Comparison of ENCODE assay signal across 9 cellular contexts in genomic region chr19:15280915-15281683, GRCh38. TPM values are rescaled to one million over a fixed set of nuclear protein-coding genes. Genes with fewer than 3 reads are reported as not detected.
DNase-seq lines count a peak whose midpoint lies in the region; ATAC-seq and TF ChIP-seq lines count a peak whose summit lies in the region.
"Had no signal": no experiment of that assay in that cellular context is flagged by ENCODE, and none has a peak within 500 bp of the region (broad histone marks: within the 10 kb centered on the region; RNA-seq: fewer than 3 reads in every experiment).

No MANE protein-coding gene starts in this region.

- H3K4me1 ChIP-seq in parathyroid adenoma = peaks cover 63% of the 10 kb centered on the region

- ATAC-seq in activated T-helper 17 cell treated with anti-CD3 and anti-CD28 coated beads, Interleukin-2, amount 50 U/mL, for 72 hours (replicated peaks) = no peak
- ATAC-seq in Right ventricle myocardium superior (ENCODE audit: poor library complexity) (peak; percentile 91), GM18519 (IDR thresholded peaks at IDR 0.05; ENCODE audit: low FRiP score, unreplicated experiment) (no peak), HG03442 (IDR thresholded peaks at IDR 0.05; ENCODE audit: unreplicated experiment) (no peak)

- peak overlapping the region; percentile 54 for H3K27ac ChIP-seq in parathyroid adenoma

- peaks cover 62% of the 10 kb centered on the region for H3K4me1 Mint-ChIP-seq in activated T-helper 17 cell treated with anti-CD3 and anti-CD28 coated beads, Interleukin-2, amount 50 U/mL, for 72 hours

- intact Hi-C loops in Right ventricle myocardium superior (cut with DNase I) = loop anchor here (5.0 kb wide), 1 partner anchor 51 kb away; the partner anchor contains the start of gene BRD4

- no peaks in the 10 kb centered on the region for H3K27me3 Mint-ChIP-seq in activated T-helper 17 cell treated with anti-CD3 and anti-CD28 coated beads, Interleukin-2, amount 50 U/mL, for 72 hours

- H3K9me3 ChIP-seq in parathyroid adenoma (ENCODE audit: control insufficient read depth, low read length) = no peaks in the 10 kb centered on the region

- H3K79me2 ChIP-seq in parathyroid adenoma = peaks cover 93% of the 10 kb centered on the region

- H2AFZ ChIP-seq in parathyroid adenoma = no peak overlapping the region

- H3K4me2 ChIP-seq in parathyroid adenoma (ENCODE audit: low read length) = no peak overlapping the region

- H3K9me3 Mint-ChIP-seq in activated T-helper 17 cell treated with anti-CD3 and anti-CD28 coated beads, Interleukin-2, amount 50 U/mL, for 72 hours = no peaks in the 10 kb centered on the region

- no peaks in the 10 kb centered on the region for H3K27me3 ChIP-seq in parathyroid adenoma (ENCODE audit: control insufficient read depth, insufficient read depth, low read length)

- H3K36me3 ChIP-seq in parathyroid adenoma (ENCODE audit: control insufficient read depth, insufficient read depth, low read length) = no peaks in the 10 kb centered on the region

- no peak overlapping the region for H3K4me3 ChIP-seq in parathyroid adenoma (ENCODE audit: low read depth, low read length)

- H3K36me3 Mint-ChIP-seq in activated T-helper 17 cell treated with anti-CD3 and anti-CD28 coated beads, Interleukin-2, amount 50 U/mL, for 72 hours (ENCODE audit: low read depth) = peaks cover 4% of the 10 kb centered on the region

- H3K27ac Mint-ChIP-seq in activated T-helper 17 cell treated with anti-CD3 and anti-CD28 coated beads, Interleukin-2, amount 50 U/mL, for 72 hours = peak overlapping the region; percentile 67

- peak; percentile 67 for DNase-seq in DMS79 treated with DMSO at 0.1 percent for 48 hours (lab: John Stamatoyannopoulos, UW)
- peak; percentile 81 for DNase-seq in NCI-H1694 (lab: John Stamatoyannopoulos, UW)
- peak; percentile 94 for DNase-seq in Right ventricle myocardium superior
- no peak for DNase-seq in stimulated activated naive CD4-positive, alpha-beta T cell (lab: John Stamatoyannopoulos, UW)

- peak overlapping the region; percentile 32 for H3K4me3 Mint-ChIP-seq in activated T-helper 17 cell treated with anti-CD3 and anti-CD28 coated beads, Interleukin-2, amount 50 U/mL, for 72 hours

- TF ChIP-seq CTCF in parathyroid adenoma (IDR thresholded peaks at IDR 0.05) = peak; percentile 43

- H3K9ac ChIP-seq in parathyroid adenoma = no peak overlapping the region

RNA-seq across cellular contexts. Expression of gene EPHX3, which starts 48.9 kb away (rescaled TPM):
- under 1 TPM in 1 of 2 donors, not detected in 1; 0.24 TPM for total RNA-seq in activated T-helper 17 cell treated with anti-CD3 and anti-CD28 coated beads, Interleukin-2, amount 50 U/mL, for 72 hours
- 0.27 TPM for total RNA-seq in Right ventricle myocardium superior
- total RNA-seq: T-helper 1 cell treated with Interleukin-12 subunit alpha and Interleukin-12 subunit beta and Interleukin-4 antibody, amounts not matched to agents 30 ng/mL and 1 ng/mL, for 36 hours had no signal

RNA-seq across cellular contexts. Expression of gene BRD4, which starts 51.2 kb away (rescaled TPM):
- 10 to 100 TPM; 90.4 to 96.7 TPM for total RNA-seq in activated T-helper 17 cell treated with anti-CD3 and anti-CD28 coated beads, Interleukin-2, amount 50 U/mL, for 72 hours
- total RNA-seq in Right ventricle myocardium superior = 55.1 TPM

Comparison
In these comparisons a context has a peak if more than half of its experiments do, and no peak if none do; other contexts are left out.
1. DNase-seq: peak in DMS79 treated with DMSO at 0.1 percent for 48 hours (single experiment), NCI-H1694 (single experiment) and Right ventricle myocardium superior (single experiment); none in stimulated activated naive CD4-positive, alpha-beta T cell (0 of 6).